In genomic region chr16:66382171-66382965, GRCh38 we compare ENCODE assay signal across 9 cellular contexts. TPM values are rescaled to one million over a fixed set of nuclear protein-coding genes. Genes with fewer than 3 reads are reported as not detected.
DNase-seq lines count a peak whose midpoint lies in the region; ATAC-seq and TF ChIP-seq lines count a peak whose summit lies in the region.
"Had no signal": no experiment of that assay in that cellular context is flagged by ENCODE, and none has a peak within 500 bp of the region (broad histone marks: within the 10 kb centered on the region; RNA-seq: fewer than 3 reads in every experiment).

No MANE protein-coding gene starts in this region.

- no peak overlapping the region for H3K27ac ChIP-seq in Panc1 (ENCODE audit: low read length)
- peak overlapping the region; percentile 2 to 67 for H3K27ac ChIP-seq in esophagus (ENCODE audit: low read depth in 2 of 2, low read length in 1 of 2)
- H3K27ac ChIP-seq in muscle layer of duodenum (ENCODE audit: low read length) = peak overlapping the region; percentile 24
- H3K27ac ChIP-seq in A673 (ENCODE audit: low read depth, low read length, poor library complexity, severe bottlenecking) = no peak overlapping the region

- peak; percentile 60 for ATAC-seq in Panc1
- ATAC-seq in HG02852 (IDR thresholded peaks at IDR 0.05; ENCODE audit: unreplicated experiment) = no peak
- ATAC-seq in HG03108 (IDR thresholded peaks at IDR 0.05; ENCODE audit: unreplicated experiment) = no peak

- POLR2A ChIA-PET in Panc1 (lab: Charles Lee) = no interaction called here
- POLR2A ChIA-PET in A673 (lab: Charles Lee; ENCODE audit: low non-redundant PET) = no interaction called here

- H3K4me1 ChIP-seq in Panc1 (ENCODE audit: control insufficient read depth, insufficient read depth, low read length) (no peaks in the 10 kb centered on the region), esophagus (ENCODE audit: control insufficient read depth in 2 of 2, insufficient read depth in 2 of 2, low read length in 1 of 2) (peaks cover 0 to 3% of the 10 kb centered on the region in 2 donors), muscle layer of duodenum (ENCODE audit: control insufficient read depth in 1 of 2, insufficient read depth in 2 of 2, low read length in 2 of 2) (no peaks in the 10 kb centered on the region), A673 (ENCODE audit: insufficient read depth, low read length, poor library complexity, severe bottlenecking) (no peaks in the 10 kb centered on the region), BE2C (no peaks in the 10 kb centered on the region)

- no peak overlapping the region for H3K4me3 ChIP-seq in AG09309 (ENCODE audit: control insufficient read depth, low read depth, low read length)
- no peak overlapping the region for H3K4me3 ChIP-seq in Panc1 (ENCODE audit: low read depth in 2 of 2, low read length in 2 of 2)
- no peak overlapping the region for H3K4me3 ChIP-seq in esophagus (ENCODE audit: low read depth in 1 of 2, low read length in 2 of 2)
- no peak overlapping the region for H3K4me3 ChIP-seq in muscle layer of duodenum (ENCODE audit: low read depth in 1 of 2, low read length in 2 of 2)
- H3K4me3 ChIP-seq in A673 (ENCODE audit: low read depth, low read length, poor library complexity, severe bottlenecking) = no peak overlapping the region
- H3K4me3 ChIP-seq in BE2C (ENCODE audit: low read depth, low read length) = no peak overlapping the region

- H3K36me3 ChIP-seq in Panc1 (ENCODE audit: control insufficient read depth, insufficient read depth, low read length) (no peaks in the 10 kb centered on the region), esophagus (ENCODE audit: control insufficient read depth in 2 of 2, insufficient read depth in 2 of 2, low read length in 1 of 2) (no peaks in the 10 kb centered on the region), muscle layer of duodenum (ENCODE audit: control insufficient read depth in 1 of 2, insufficient read depth in 2 of 2, low read length in 2 of 2) (no peaks in the 10 kb centered on the region), A673 (ENCODE audit: insufficient read depth, low read length, poor library complexity, severe bottlenecking) (no peaks in the 10 kb centered on the region), BE2C (no peaks in the 10 kb centered on the region)

- in situ Hi-C loops in Panc1 (cut with HindIII; ENCODE audit: low pct_unique_long_range_greater_than_20kb, low sequenced_read_pairs) = no loop called here

- H3K27me3 ChIP-seq in Panc1 (ENCODE audit: control insufficient read depth, insufficient read depth, low read length) (no peaks in the 10 kb centered on the region), esophagus (ENCODE audit: control insufficient read depth in 1 of 2, insufficient read depth in 2 of 2, low read length in 2 of 2) (no peaks in the 10 kb centered on the region), muscle layer of duodenum (ENCODE audit: low read depth, low read length) (no peaks in the 10 kb centered on the region), A673 (replicated peaks; ENCODE audit: insufficient read depth, low read depth, low read length, poor library complexity) (no peaks in the 10 kb centered on the region), BE2C (no peaks in the 10 kb centered on the region)

- CTCF ChIA-PET in Panc1 (lab: Charles Lee) (no interaction called here), A673 (lab: Charles Lee) (no interaction called here)

- no TSS peak for BruUV-seq in Panc1 (replicated peaks; lab: Mats Ljungman, UMichigan)
- no TSS peak for BruUV-seq in A673 (replicated peaks; lab: Mats Ljungman, UMichigan)

- 71 to 75% methylated on average over 13 of the region's 13 CpGs for WGBS in esophagus, 2 donors

- intact Hi-C loops in Panc1 (cut with micrococcal nuclease; ENCODE audit: unreplicated experiment) (no loop called here), A673 (cut with micrococcal nuclease; ENCODE audit: unreplicated experiment) (no loop called here)

- H3K9me3 ChIP-seq in Panc1 (ENCODE audit: control insufficient read depth, insufficient read depth, low read depth, low read length) (no peaks in the 10 kb centered on the region), esophagus (ENCODE audit: control insufficient read depth in 2 of 2, insufficient read depth in 1 of 2, low read depth in 1 of 2, low read length in 1 of 2) (no peaks in the 10 kb centered on the region), muscle layer of duodenum (ENCODE audit: control insufficient read depth in 1 of 2, low read length in 2 of 2) (no peaks in the 10 kb centered on the region), A673 (ENCODE audit: low read depth, low read length, poor library complexity, severe bottlenecking) (no peaks in the 10 kb centered on the region), BE2C (no peaks in the 10 kb centered on the region)

- TF ChIP-seq CTCF in AG09309 (IDR thresholded peaks at IDR 0.05; ENCODE audit: control insufficient read depth, insufficient read depth, low read depth, low read length, missing control alignments) (no peak), Panc1 (IDR thresholded peaks at IDR 0.05) (no peak), A673 (conservative IDR thresholded peaks at IDR 0.05; ENCODE audit: low read depth, low read length) (no peak), BE2C (IDR thresholded peaks at IDR 0.05; ENCODE audit: low read depth, low read length) (no peak)

- peak; percentile 29 for DNase-seq in AG09309 (ENCODE audit: low read depth)
- peak; percentile 28 for DNase-seq in Panc1 (ENCODE audit: low read depth, low spot score)
- no peak for DNase-seq in A673 (ENCODE audit: low spot score)
- DNase-seq in BE2C = no peak
- DNase-seq: activated T-cell treated with anti-CD3 and anti-CD28 coated beads, Interleukin-2, amount 50 U/mL, for 1 hour had no signal

RNA-seq across cellular contexts. Expression of gene CDH5, which starts 15.9 kb away (rescaled TPM):
- total RNA-seq in Panc1 (2021; ENCODE audit: unreplicated experiment) (0.18 TPM), A673 (2021) (0.09 and 0.26 TPM in 2 replicates)
- polyA plus RNA-seq in Panc1 (2012; ENCODE audit: insufficient read length) = 0.25 TPM
- polyA plus RNA-seq in esophagus = 1 to 10 TPM; 2.8 to 5.7 TPM
- polyA plus RNA-seq in BE2C (2012; ENCODE audit: insufficient read depth, insufficient read length, low read depth) = 1.7 TPM

RNA-seq across cellular contexts. Expression of gene BEAN1, which starts 44.7 kb away (rescaled TPM):
- total RNA-seq in Panc1 (2021; ENCODE audit: unreplicated experiment) (not detected), A673 (2021) (not detected in 2 replicates)
- polyA plus RNA-seq in Panc1 (2012; ENCODE audit: insufficient read length) = 0.15 TPM
- polyA plus RNA-seq in esophagus = under 1 TPM; 0.40 to 0.73 TPM
- not detected for polyA plus RNA-seq in BE2C (2012; ENCODE audit: insufficient read depth, insufficient read length, low read depth)

Comparison
In these comparisons a context has a peak if more than half of its experiments do, and no peak if none do; other contexts are left out.
1. DNase-seq: peak in AG09309 (single experiment) and Panc1 (single experiment); none in A673 (single experiment) and BE2C (single experiment).
2. H3K27ac ChIP-seq: peak in esophagus (2 of 2) and muscle layer of duodenum (single experiment); none in Panc1 (single experiment) and A673 (single experiment).